In the genomic region with DNA sequence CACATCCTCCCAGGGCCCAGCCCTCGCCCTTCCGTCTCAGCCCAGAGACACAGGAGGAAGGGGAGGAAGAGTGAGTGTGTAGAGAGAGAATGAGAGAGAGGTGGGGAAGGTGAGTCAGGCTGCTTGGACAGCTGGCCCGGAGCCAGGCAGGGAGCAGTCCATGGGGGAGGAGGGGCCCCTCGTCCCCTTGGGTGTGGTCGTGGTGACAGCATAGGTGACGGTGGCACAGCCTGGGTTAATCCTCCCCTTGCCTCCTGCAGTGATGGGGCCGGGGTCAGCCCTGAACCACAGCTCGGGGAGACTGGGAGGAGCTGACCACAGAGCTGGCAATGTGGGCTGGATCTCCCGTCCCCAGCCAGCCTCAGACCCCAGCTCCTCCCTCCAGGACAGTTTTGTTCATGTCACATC, we compare ENCODE assay signal across 2 cellular contexts.
TF ChIP-seq lines count a peak whose summit lies in the region.

No MANE protein-coding gene starts in this region.

TF ChIP-seq in HEK293, 187 proteins besides CTCF, POLR2A, EP300 and RAD21 (continues in another document):
- TF ChIP-seq ZNF571 (tag by site-specific recombination; IDR thresholded peaks at IDR 0.05) (no peak), ZNF274 (IDR thresholded peaks at IDR 0.05; ENCODE audit: low read length) (no peak), ZNF274 (tag by site-specific recombination; IDR thresholded peaks at IDR 0.05; ENCODE audit: borderline replicate concordance) (no peak), ZNF391 (tag by site-specific recombination; IDR thresholded peaks at IDR 0.05; ENCODE audit: borderline replicate concordance, low read depth) (no peak), SP2 (tag by site-specific recombination; IDR thresholded peaks at IDR 0.05) (no peak), MZF1 (tag by site-specific recombination; IDR thresholded peaks at IDR 0.05; ENCODE audit: borderline replicate concordance) (no peak), ZNF266 (tag by site-specific recombination; IDR thresholded peaks at IDR 0.05; ENCODE audit: low read depth) (no peak), ZEB2 (tag by site-specific recombination; IDR thresholded peaks at IDR 0.05) (no peak), KLF7 (tag by site-specific recombination; IDR thresholded peaks at IDR 0.05; ENCODE audit: borderline replicate concordance) (no peak), ZNF843 (tag by site-specific recombination; IDR thresholded peaks at IDR 0.05) (no peak), ZNF658 (tag by site-specific recombination; IDR thresholded peaks at IDR 0.05) (no peak), KLF9 (tag by site-specific recombination; IDR thresholded peaks at IDR 0.05; ENCODE audit: low read depth) (no peak), ZIC2 (tag by site-specific recombination; IDR thresholded peaks at IDR 0.05) (peak; percentile 37)
- TF ChIP-seq, protein P1, sequence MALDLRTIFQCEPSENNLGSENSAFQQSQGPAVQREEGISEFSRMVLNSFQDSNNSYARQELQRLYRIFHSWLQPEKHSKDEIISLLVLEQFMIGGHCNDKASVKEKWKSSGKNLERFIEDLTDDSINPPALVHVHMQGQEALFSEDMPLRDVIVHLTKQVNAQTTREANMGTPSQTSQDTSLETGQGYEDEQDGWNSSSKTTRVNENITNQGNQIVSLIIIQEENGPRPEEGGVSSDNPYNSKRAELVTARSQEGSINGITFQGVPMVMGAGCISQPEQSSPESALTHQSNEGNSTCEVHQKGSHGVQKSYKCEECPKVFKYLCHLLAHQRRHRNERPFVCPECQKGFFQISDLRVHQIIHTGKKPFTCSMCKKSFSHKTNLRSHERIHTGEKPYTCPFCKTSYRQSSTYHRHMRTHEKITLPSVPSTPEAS (tag by site-specific recombination; IDR thresholded peaks at IDR 0.05): no peak
- TF ChIP-seq, protein P2, sequence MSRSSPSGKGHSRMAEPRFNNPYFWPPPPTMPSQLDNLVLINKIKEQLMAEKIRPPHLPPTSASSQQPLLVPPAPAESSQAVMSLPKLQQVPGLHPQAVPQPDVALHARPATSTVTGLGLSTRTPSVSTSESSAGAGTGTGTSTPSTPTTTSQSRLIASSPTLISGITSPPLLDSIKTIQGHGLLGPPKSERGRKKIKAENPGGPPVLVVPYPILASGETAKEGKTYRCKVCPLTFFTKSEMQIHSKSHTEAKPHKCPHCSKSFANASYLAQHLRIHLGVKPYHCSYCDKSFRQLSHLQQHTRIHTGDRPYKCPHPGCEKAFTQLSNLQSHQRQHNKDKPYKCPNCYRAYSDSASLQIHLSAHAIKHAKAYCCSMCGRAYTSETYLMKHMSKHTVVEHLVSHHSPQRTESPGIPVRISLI (tag by site-specific recombination; IDR thresholded peaks at IDR 0.05): no peak
- TF ChIP-seq, protein P3, sequence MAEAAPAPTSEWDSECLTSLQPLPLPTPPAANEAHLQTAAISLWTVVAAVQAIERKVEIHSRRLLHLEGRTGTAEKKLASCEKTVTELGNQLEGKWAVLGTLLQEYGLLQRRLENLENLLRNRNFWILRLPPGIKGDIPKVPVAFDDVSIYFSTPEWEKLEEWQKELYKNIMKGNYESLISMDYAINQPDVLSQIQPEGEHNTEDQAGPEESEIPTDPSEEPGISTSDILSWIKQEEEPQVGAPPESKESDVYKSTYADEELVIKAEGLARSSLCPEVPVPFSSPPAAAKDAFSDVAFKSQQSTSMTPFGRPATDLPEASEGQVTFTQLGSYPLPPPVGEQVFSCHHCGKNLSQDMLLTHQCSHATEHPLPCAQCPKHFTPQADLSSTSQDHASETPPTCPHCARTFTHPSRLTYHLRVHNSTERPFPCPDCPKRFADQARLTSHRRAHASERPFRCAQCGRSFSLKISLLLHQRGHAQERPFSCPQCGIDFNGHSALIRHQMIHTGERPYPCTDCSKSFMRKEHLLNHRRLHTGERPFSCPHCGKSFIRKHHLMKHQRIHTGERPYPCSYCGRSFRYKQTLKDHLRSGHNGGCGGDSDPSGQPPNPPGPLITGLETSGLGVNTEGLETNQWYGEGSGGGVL (tag by site-specific recombination; IDR thresholded peaks at IDR 0.05): peak; percentile 79
- TF ChIP-seq, protein P4, sequence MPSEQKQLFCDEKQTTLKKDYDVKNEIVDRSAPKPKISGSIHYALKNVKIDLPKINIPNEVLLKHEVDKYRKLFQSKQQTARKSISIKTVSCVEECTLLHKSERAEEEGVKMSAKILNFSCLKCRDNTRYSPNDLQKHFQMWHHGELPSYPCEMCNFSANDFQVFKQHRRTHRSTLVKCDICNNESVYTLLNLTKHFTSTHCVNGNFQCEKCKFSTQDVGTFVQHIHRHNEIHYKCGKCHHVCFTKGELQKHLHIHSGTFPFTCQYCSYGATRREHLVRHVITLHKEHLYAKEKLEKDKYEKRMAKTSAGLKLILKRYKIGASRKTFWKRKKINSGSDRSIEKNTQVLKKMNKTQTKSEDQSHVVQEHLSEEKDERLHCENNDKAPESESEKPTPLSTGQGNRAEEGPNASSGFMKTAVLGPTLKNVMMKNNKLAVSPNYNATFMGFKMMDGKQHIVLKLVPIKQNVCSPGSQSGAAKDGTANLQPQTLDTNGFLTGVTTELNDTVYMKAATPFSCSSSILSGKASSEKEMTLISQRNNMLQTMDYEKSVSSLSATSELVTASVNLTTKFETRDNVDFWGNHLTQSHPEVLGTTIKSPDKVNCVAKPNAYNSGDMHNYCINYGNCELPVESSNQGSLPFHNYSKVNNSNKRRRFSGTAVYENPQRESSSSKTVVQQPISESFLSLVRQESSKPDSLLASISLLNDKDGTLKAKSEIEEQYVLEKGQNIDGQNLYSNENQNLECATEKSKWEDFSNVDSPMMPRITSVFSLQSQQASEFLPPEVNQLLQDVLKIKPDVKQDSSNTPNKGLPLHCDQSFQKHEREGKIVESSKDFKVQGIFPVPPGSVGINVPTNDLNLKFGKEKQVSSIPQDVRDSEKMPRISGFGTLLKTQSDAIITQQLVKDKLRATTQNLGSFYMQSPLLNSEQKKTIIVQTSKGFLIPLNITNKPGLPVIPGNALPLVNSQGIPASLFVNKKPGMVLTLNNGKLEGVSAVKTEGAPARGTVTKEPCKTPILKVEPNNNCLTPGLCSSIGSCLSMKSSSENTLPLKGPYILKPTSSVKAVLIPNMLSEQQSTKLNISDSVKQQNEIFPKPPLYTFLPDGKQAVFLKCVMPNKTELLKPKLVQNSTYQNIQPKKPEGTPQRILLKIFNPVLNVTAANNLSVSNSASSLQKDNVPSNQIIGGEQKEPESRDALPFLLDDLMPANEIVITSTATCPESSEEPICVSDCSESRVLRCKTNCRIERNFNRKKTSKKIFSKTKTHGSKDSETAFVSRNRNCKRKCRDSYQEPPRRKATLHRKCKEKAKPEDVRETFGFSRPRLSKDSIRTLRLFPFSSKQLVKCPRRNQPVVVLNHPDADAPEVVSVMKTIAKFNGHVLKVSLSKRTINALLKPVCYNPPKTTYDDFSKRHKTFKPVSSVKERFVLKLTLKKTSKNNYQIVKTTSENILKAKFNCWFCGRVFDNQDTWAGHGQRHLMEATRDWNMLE (tag by site-specific recombination; conservative IDR thresholded peaks at IDR 0.05; ENCODE audit: low read depth): no peak

TF ChIP-seq in H1, 55 proteins besides CTCF, POLR2A, EP300 and RAD21:
- TF ChIP-seq, protein P5, sequence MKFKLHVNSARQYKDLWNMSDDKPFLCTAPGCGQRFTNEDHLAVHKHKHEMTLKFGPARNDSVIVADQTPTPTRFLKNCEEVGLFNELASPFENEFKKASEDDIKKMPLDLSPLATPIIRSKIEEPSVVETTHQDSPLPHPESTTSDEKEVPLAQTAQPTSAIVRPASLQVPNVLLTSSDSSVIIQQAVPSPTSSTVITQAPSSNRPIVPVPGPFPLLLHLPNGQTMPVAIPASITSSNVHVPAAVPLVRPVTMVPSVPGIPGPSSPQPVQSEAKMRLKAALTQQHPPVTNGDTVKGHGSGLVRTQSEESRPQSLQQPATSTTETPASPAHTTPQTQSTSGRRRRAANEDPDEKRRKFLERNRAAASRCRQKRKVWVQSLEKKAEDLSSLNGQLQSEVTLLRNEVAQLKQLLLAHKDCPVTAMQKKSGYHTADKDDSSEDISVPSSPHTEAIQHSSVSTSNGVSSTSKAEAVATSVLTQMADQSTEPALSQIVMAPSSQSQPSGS (IDR thresholded peaks at IDR 0.05; ENCODE audit: low read length): no peak
- TF ChIP-seq KDM1A (IDR thresholded peaks at IDR 0.05; ENCODE audit: borderline replicate concordance, low read length) (no peak), SUZ12 (IDR thresholded peaks at IDR 0.05; ENCODE audit: low read length) (no peak), RBBP5 (IDR thresholded peaks at IDR 0.05; ENCODE audit: borderline replicate concordance, low read depth, low read length) (no peak), KDM5A (IDR thresholded peaks at IDR 0.05; ENCODE audit: low read length) (no peak), HDAC2 (IDR thresholded peaks at IDR 0.05; ENCODE audit: borderline replicate concordance in 1 of 2, low read depth in 2 of 2, low read length in 2 of 2) (no peak), ASH2L (IDR thresholded peaks at IDR 0.05; ENCODE audit: low read length) (no peak), BACH1 (IDR thresholded peaks at IDR 0.05; ENCODE audit: low read length) (no peak), SP1 (IDR thresholded peaks at IDR 0.05; ENCODE audit: low read depth, low read length) (no peak), FOSL1 (IDR thresholded peaks at IDR 0.05; ENCODE audit: insufficient read depth, low read depth, low read length) (no peak), JUN (IDR thresholded peaks at IDR 0.05; ENCODE audit: low read depth, low read length) (no peak), TBP (IDR thresholded peaks at IDR 0.05; ENCODE audit: low read depth, low read length) (no peak), HDAC6 (IDR thresholded peaks at IDR 0.05; ENCODE audit: low read depth, low read length) (no peak), CBX8 (IDR thresholded peaks at IDR 0.05; ENCODE audit: borderline replicate concordance, low read depth, low read length) (no peak)
- TF ChIP-seq, protein P6, sequence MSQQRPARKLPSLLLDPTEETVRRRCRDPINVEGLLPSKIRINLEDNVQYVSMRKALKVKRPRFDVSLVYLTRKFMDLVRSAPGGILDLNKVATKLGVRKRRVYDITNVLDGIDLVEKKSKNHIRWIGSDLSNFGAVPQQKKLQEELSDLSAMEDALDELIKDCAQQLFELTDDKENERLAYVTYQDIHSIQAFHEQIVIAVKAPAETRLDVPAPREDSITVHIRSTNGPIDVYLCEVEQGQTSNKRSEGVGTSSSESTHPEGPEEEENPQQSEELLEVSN (IDR thresholded peaks at IDR 0.05): no peak
